In genomic region chr4:159177265-159178146, GRCh38 we compare ENCODE assay signal across 1 cellular context.
TF ChIP-seq lines count a peak whose summit lies in the region.

No MANE protein-coding gene starts in this region.

TF ChIP-seq in GM12878, 131 proteins besides CTCF, POLR2A, EP300 and RAD21 (continued from another document):
- TF ChIP-seq, protein P1, sequence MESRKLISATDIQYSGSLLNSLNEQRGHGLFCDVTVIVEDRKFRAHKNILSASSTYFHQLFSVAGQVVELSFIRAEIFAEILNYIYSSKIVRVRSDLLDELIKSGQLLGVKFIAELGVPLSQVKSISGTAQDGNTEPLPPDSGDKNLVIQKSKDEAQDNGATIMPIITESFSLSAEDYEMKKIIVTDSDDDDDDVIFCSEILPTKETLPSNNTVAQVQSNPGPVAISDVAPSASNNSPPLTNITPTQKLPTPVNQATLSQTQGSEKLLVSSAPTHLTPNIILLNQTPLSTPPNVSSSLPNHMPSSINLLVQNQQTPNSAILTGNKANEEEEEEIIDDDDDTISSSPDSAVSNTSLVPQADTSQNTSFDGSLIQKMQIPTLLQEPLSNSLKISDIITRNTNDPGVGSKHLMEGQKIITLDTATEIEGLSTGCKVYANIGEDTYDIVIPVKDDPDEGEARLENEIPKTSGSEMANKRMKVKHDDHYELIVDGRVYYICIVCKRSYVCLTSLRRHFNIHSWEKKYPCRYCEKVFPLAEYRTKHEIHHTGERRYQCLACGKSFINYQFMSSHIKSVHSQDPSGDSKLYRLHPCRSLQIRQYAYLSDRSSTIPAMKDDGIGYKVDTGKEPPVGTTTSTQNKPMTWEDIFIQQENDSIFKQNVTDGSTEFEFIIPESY (IDR thresholded peaks at IDR 0.05): no peak
- TF ChIP-seq IKZF2 (IDR thresholded peaks at IDR 0.05) (peak in 1 of 2 experiments; percentile 19; a peak in 1 of 4 replicates), JUND (IDR thresholded peaks at IDR 0.05; ENCODE audit: low read depth, low read length) (no peak), SPI1 (IDR thresholded peaks at IDR 0.05; ENCODE audit: borderline replicate concordance, insufficient read depth, low read depth, low read length) (peak; percentile 59)
